Comparison of ENCODE assay signal across 25 cellular contexts in the genomic region with DNA sequence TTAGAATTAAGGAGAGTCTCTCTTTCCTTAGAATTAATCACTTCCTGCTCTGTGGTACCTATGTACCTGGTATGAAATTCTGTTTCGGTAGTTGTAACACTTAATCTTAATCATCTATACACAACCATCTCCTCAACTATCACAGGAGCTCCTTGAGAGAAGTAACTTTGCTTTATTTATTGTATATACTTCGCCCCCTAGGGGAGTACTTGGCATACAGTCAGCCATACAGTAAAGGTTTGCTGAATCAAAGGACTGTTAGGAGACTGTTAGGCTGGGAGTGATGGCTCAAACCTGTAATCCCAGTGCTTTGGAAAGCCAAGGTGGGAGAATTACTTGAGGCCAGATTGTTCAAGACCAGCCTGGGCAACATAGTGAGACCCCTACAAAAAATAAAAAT. TPM values are rescaled to one million over a fixed set of nuclear protein-coding genes. Genes with fewer than 3 reads are reported as not detected.
DNase-seq lines count a peak whose midpoint lies in the region; ATAC-seq, FAIRE-seq and TF ChIP-seq lines count a peak whose summit lies in the region.
"Had no signal": no experiment of that assay in that cellular context is flagged by ENCODE, and none has a peak within 500 bp of the region (broad histone marks: within the 10 kb centered on the region; RNA-seq: fewer than 3 reads in every experiment).

No MANE protein-coding gene starts in this region.

- in situ Hi-C loops in GM13977 (cut with MboI; ENCODE audit: low pct_unique_long_range_greater_than_20kb, low sequenced_read_pairs, unreplicated experiment), result no loop called here

- no peaks in the 10 kb centered on the region for H3F3A ChIP-seq in DOHH2 (ENCODE audit: control insufficient read depth, insufficient read depth)
- H3F3A ChIP-seq in PC-3 (ENCODE audit: low read length, unreplicated experiment), result no peaks in the 10 kb centered on the region

- H3K4me2 ChIP-seq in DOHH2 (ENCODE audit: low read length) (no peak overlapping the region), PC-3 (ENCODE audit: low read length) (no peak overlapping the region)

- POLR2A ChIA-PET in PC-3 (lab: Charles Lee; ENCODE audit: unreplicated experiment), result no interaction called here

- H3K27ac ChIP-seq in DOHH2 (ENCODE audit: low read depth, low read length), result no peak overlapping the region
- H3K27ac ChIP-seq in PC-3 (ENCODE audit: low read length), result no peak overlapping the region
- H3K27ac ChIP-seq in small intestine (ENCODE audit: low read depth in 1 of 2, low read length in 1 of 2), result no peak overlapping the region
- H3K27ac ChIP-seq: stomach, tibial artery had no signal

- TF ChIP-seq POLR2A in lower leg skin (IDR thresholded peaks at IDR 0.05), result no peak

- no peak overlapping the region for H2AFZ ChIP-seq in PC-3 (ENCODE audit: low read length)

- H3K79me2 ChIP-seq in DOHH2 (ENCODE audit: control insufficient read depth, low read length) (no peaks in the 10 kb centered on the region), PC-3 (ENCODE audit: low read length) (no peaks in the 10 kb centered on the region)

- BruUV-seq in PC-3 (replicated peaks; lab: Mats Ljungman, UMichigan), result no TSS peak

- intact Hi-C loops in PC-3 (cut with micrococcal nuclease), result no loop called here
- intact Hi-C loops in lower leg skin (cut with DNase I; ENCODE audit: low total_unique reads), result no loop called here

- H3K4me3 ChIP-seq in DOHH2 (ENCODE audit: low read length) (no peak overlapping the region), PC-3 (ENCODE audit: low read length) (no peak overlapping the region), epithelial cell of proximal tubule (ENCODE audit: low read depth, low read length) (no peak overlapping the region), small intestine (ENCODE audit: low read depth in 1 of 2, low read length in 2 of 2) (no peak overlapping the region), lower leg skin (ENCODE audit: low read depth, poor library complexity, severe bottlenecking) (no peak overlapping the region)
- H3K4me3 ChIP-seq: stomach, tibial artery had no signal

- H4K20me1 ChIP-seq in DOHH2 (ENCODE audit: control insufficient read depth, insufficient read depth, low read depth, low read length) (no peaks in the 10 kb centered on the region), PC-3 (ENCODE audit: low read length) (no peaks in the 10 kb centered on the region)

- no peaks in the 10 kb centered on the region for H3K27me3 ChIP-seq in DOHH2 (ENCODE audit: control insufficient read depth, low read length)
- H3K27me3 ChIP-seq in PC-3 (ENCODE audit: low read length), result peaks cover 8% of the 10 kb centered on the region; the same call in 1 of the 2 replicates
- H3K27me3 ChIP-seq in small intestine (ENCODE audit: control insufficient read depth in 2 of 2, insufficient read depth in 2 of 2, low read length in 2 of 2), result no peaks in the 10 kb centered on the region
- H3K27me3 ChIP-seq: stomach, tibial artery had no signal

- WGBS in small intestine, 3 donors, result 84 to 85% (median 84%) methylated on average over 2 of the region's 2 CpGs
- WGBS in lower leg skin, 2 donors, result 89 to 95% methylated on average over 2 of the region's 2 CpGs

- TF ChIP-seq CTCF in DOHH2 (IDR thresholded peaks at IDR 0.05; ENCODE audit: low read depth, low read length, poor library complexity, severe bottlenecking) (peak; percentile 53), GM13977 (IDR thresholded peaks at IDR 0.05; ENCODE audit: extremely low read depth, insufficient read depth, missing control alignments) (peak; percentile 22), PC-3 (conservative IDR thresholded peaks at IDR 0.05; ENCODE audit: low read depth, low read length) (peak; percentile 25; the same call in 1 of the 2 replicates), epithelial cell of proximal tubule (conservative IDR thresholded peaks at IDR 0.05; ENCODE audit: low read depth, low read length) (peak; percentile 10), lower leg skin (IDR thresholded peaks at IDR 0.05) (no peak)

- H3K9ac ChIP-seq in PC-3 (ENCODE audit: low read length), result no peak overlapping the region

- H3K4me1 ChIP-seq in DOHH2 (ENCODE audit: control insufficient read depth, low read length) (no peaks in the 10 kb centered on the region), PC-3 (ENCODE audit: insufficient read depth, low read length) (no peaks in the 10 kb centered on the region), small intestine (ENCODE audit: control insufficient read depth in 2 of 2, insufficient read depth in 1 of 2, low read depth in 1 of 2, low read length in 1 of 2) (no peaks in the 10 kb centered on the region)

- ATAC-seq in PC-3, result no peak
- no peak for ATAC-seq in GM19452 (IDR thresholded peaks at IDR 0.05; ENCODE audit: unreplicated experiment)
- ATAC-seq: activated CD4-positive, CD25-positive, alpha-beta regulatory T cell treated with anti-CD3 and anti-CD28 coated beads, Interleukin-2, amount 50 U/mL, for 24 hours; activated CD8-positive, alpha-beta T cell treated with anti-CD3 and anti-CD28 coated beads for 36 hours; esophagus mucosa; HCT116; left lobe of liver; Right ventricle myocardium inferior had no signal

- H3K9me3 ChIP-seq in DOHH2 (ENCODE audit: control insufficient read depth, insufficient read depth, low read length), result no peaks in the 10 kb centered on the region
- no peaks in the 10 kb centered on the region for H3K9me3 ChIP-seq in PC-3 (ENCODE audit: low read length)
- no peaks in the 10 kb centered on the region for H3K9me3 ChIP-seq in small intestine (ENCODE audit: control insufficient read depth, low read depth)
- H3K9me3 ChIP-seq: stomach, tibial artery had no signal

- DNase-seq in GM13977 (ENCODE audit: low spot score) (no peak), PC-3 (no peak), epithelial cell of proximal tubule (ENCODE audit: low read depth) (no peak), NCI-H526 (lab: John Stamatoyannopoulos, UW) (no peak), small intestine (no peak), lower leg skin (ENCODE audit: low spot score in 2 of 2) (no peak)
- DNase-seq: activated CD8-positive, alpha-beta T cell treated with anti-CD3 and anti-CD28 coated beads for 36 hours; activated gamma-delta T cell treated with Interleukin-2 at 50 U/mL for 16 hours; effector CD4-positive, alpha-beta T cell; hippocampal formation; immature natural killer cell; mesendoderm; NCI-H1417; stimulated activated CD8-positive, alpha-beta memory T cell treated with anti-CD3 and anti-CD28 coated beads, Interleukin-4, amount 100 ng/mL, for 48 hours; stomach; tibial artery had no signal

- CTCF ChIA-PET in PC-3 (lab: Charles Lee), result interaction anchor here (0.7 kb wide), 1 partner anchor 17 kb away, joined by 10 read pairs; no protein-coding TSS in a partner anchor

- H3K36me3 ChIP-seq in DOHH2 (ENCODE audit: control insufficient read depth, low read length) (no peaks in the 10 kb centered on the region), PC-3 (ENCODE audit: low read depth, low read length) (no peaks in the 10 kb centered on the region), small intestine (ENCODE audit: control insufficient read depth in 2 of 2, insufficient read depth in 2 of 2, low read length in 2 of 2) (no peaks in the 10 kb centered on the region)
- H3K36me3 ChIP-seq: stomach, tibial artery had no signal

- H3K9me2 ChIP-seq in DOHH2 (replicated peaks; ENCODE audit: control insufficient read depth, low read length) (no peaks in the 10 kb centered on the region), PC-3 (replicated peaks; ENCODE audit: low read length) (no peaks in the 10 kb centered on the region)

- FAIRE-seq in small intestine (lab: Jason Lieb, UNC), result no peak
- FAIRE-seq: frontal cortex, GM12892 had no signal

RNA-seq across cellular contexts. Expression of a gene that starts 44.7 kb away (rescaled TPM):
- total RNA-seq in PC-3 (2014; rRNA removed) (0.06 and 0.07 TPM in 2 replicates), epithelial cell of proximal tubule (0.14 and 2.1 TPM in 2 replicates), lower leg skin (100 to 1,000 TPM; 445 to 572 (median 507) TPM)
- 1 to 10 TPM in 2 of 3 donors, under 1 TPM in 1; 0.89 to 1.6 (median 1.1) TPM for polyA plus RNA-seq in small intestine

Comparison
In these comparisons a context has a peak if more than half of its experiments do, and no peak if none do; other contexts are left out.
1. CTCF ChIP-seq: peak in DOHH2 (single experiment), GM13977 (single experiment), PC-3 (single experiment) and epithelial cell of proximal tubule (single experiment); none in lower leg skin (0 of 3).
2. RNA of a gene that starts 44.7 kb away (total RNA-seq): 445 to 572 TPM in lower leg skin; 0.14 to 2.1 TPM in epithelial cell of proximal tubule and 0.06 to 0.07 TPM in PC-3; every median in the first group is over 100 times any median in the second.